In genomic region chr1:206674745-206675175, GRCh38 we compare ENCODE assay signal across 9 cellular contexts. TPM values are rescaled to one million over a fixed set of nuclear protein-coding genes. Genes with fewer than 3 reads are reported as not detected.
A peak's percentile ranks its signal among the peaks of the same experiment; 100 is the strongest.
DNase-seq lines count a peak whose midpoint lies in the region; ATAC-seq and TF ChIP-seq lines count a peak whose summit lies in the region.
"Had no signal": no experiment of that assay in that cellular context is flagged by ENCODE, and none has a peak within 500 bp of the region (broad histone marks: within the 10 kb centered on the region; RNA-seq: fewer than 3 reads in every experiment).

No MANE protein-coding gene starts in this region.

- TF ChIP-seq CTCF in AG09309 (IDR thresholded peaks at IDR 0.05; ENCODE audit: control insufficient read depth, insufficient read depth, low read depth, low read length, missing control alignments) (no peak), esophagus squamous epithelium (IDR thresholded peaks at IDR 0.05) (no peak), omental fat pad (IDR thresholded peaks at IDR 0.05) (no peak)

- peak; percentile 89 for ATAC-seq in omental fat pad (ENCODE audit: low FRiP score)

- H3K27ac ChIP-seq in esophagus squamous epithelium: peak overlapping the region; percentile 74 to 85 (median 82)
- H3K27ac ChIP-seq: parathyroid adenoma had no signal

- intact Hi-C loops in esophagus squamous epithelium (cut with DNase I): no loop called here

- no peaks in the 10 kb centered on the region for H3K27me3 ChIP-seq in esophagus squamous epithelium

- TF ChIP-seq POLR2A in esophagus squamous epithelium (IDR thresholded peaks at IDR 0.05): no peak

- H3K36me3 ChIP-seq in esophagus squamous epithelium: no peaks in the 10 kb centered on the region

- DNase-seq in AG09309 (ENCODE audit: low read depth) (peak; percentile 98), NCI-H2171 treated with DMSO at 0.1 percent for 48 hours (lab: John Stamatoyannopoulos, UW) (peak; percentile 18), esophagus squamous epithelium (lab: John Stamatoyannopoulos, UW) (no peak), omental fat pad (ENCODE audit: low spot score) (peak; percentile 42), NK-92 (lab: John Stamatoyannopoulos, UW; ENCODE audit: unreplicated experiment) (no peak), amygdala (lab: John Stamatoyannopoulos, UW) (no peak)
- no peak for DNase-seq in activated CD4-positive, alpha-beta T cell treated with anti-CD3 and anti-CD28 coated beads for 4 hours
- no peak for DNase-seq in stimulated activated CD4-positive, alpha-beta T cell treated with anti-CD3 and anti-CD28 coated beads, Interleukin-4, amount 100 ng/mL, for 1 hour

- H3K4me3 ChIP-seq in AG09309 (ENCODE audit: control insufficient read depth, low read depth, low read length) (no peak overlapping the region), esophagus squamous epithelium (no peak overlapping the region)

- H3K9me3 ChIP-seq in esophagus squamous epithelium: no peaks in the 10 kb centered on the region

- WGBS in esophagus squamous epithelium, 2 donors: 0% methylated on average over 1 of the region's 1 CpG; no CpG with 5 or more reads in 1 of the 2 donors

- peaks cover 8 to 49% (median 32%) of the 10 kb centered on the region in 3 donors for H3K4me1 ChIP-seq in esophagus squamous epithelium
- H3K4me1 ChIP-seq: parathyroid adenoma had no signal

RNA-seq across cellular contexts. Expression of gene MAPKAPK2, which starts 9.9 kb away (rescaled TPM):
- total RNA-seq in esophagus squamous epithelium (10 to 100 TPM; 37.8 to 50.7 (median 43.2) TPM), omental fat pad (100 to 1,000 TPM in 1 of 4 donors, 10 to 100 TPM in 3; 52.0 to 151 (median 79.9) TPM)

RNA-seq across cellular contexts. Expression of gene DYRK3, which starts 39.4 kb away (rescaled TPM):
- total RNA-seq in esophagus squamous epithelium: 1 to 10 TPM; 2.5 to 9.1 (median 4.0) TPM
- 10 to 100 TPM; 14.3 to 73.3 (median 39.4) TPM for total RNA-seq in omental fat pad

Comparison
In these comparisons a context has a peak if more than half of its experiments do, and no peak if none do; other contexts are left out.
1. DNase-seq: peak in AG09309 (single experiment), NCI-H2171 treated with DMSO at 0.1 percent for 48 hours (single experiment) and omental fat pad (single experiment); none in esophagus squamous epithelium (single experiment), NK-92 (single experiment), amygdala (0 of 56), activated CD4-positive, alpha-beta T cell treated with anti-CD3 and anti-CD28 coated beads for 4 hours (0 of 2) and stimulated activated CD4-positive, alpha-beta T cell treated with anti-CD3 and anti-CD28 coated beads, Interleukin-4, amount 100 ng/mL, for 1 hour (single experiment).